Comparison of ENCODE assay signal across 8 cellular contexts in genomic region chr6:18155864-18156396, GRCh38. TPM values are rescaled to one million over a fixed set of nuclear protein-coding genes. Genes with fewer than 3 reads are reported as not detected.
DNase-seq lines count a peak whose midpoint lies in the region; ATAC-seq, FAIRE-seq and TF ChIP-seq lines count a peak whose summit lies in the region.

No MANE protein-coding gene starts in this region.

- TF ChIP-seq POLR2A in GM12892 (IDR thresholded peaks at IDR 0.05; ENCODE audit: low read depth, low read length), result no peak
- no peak for TF ChIP-seq POLR2A in NB4 (IDR thresholded peaks at IDR 0.05; ENCODE audit: extremely low read depth, insufficient read length)

- ATAC-seq in HG02642 (IDR thresholded peaks at IDR 0.05; ENCODE audit: poor library complexity, unreplicated experiment), result peak; percentile 37

- no peaks in the 10 kb centered on the region for H3K27me3 ChIP-seq in astrocyte (ENCODE audit: insufficient read depth, low read length)

- FAIRE-seq in GM12892 (lab: Jason Lieb, UNC) (peak; percentile 86), astrocyte (lab: Jason Lieb, UNC) (no peak)

- no peaks in the 10 kb centered on the region for H3K27me3 Mint-ChIP-seq in astrocyte (ENCODE audit: low read depth, unreplicated experiment)

- TF ChIP-seq CTCF in NB4 (IDR thresholded peaks at IDR 0.05; ENCODE audit: low read depth, low read length), result peak; percentile 12
- TF ChIP-seq CTCF in astrocyte (IDR thresholded peaks at IDR 0.05; ENCODE audit: insufficient read depth, low read depth, low read length), result no peak

- H3K9ac ChIP-seq in astrocyte (ENCODE audit: low read length), result peak overlapping the region; percentile 90

- peaks cover 4% of the 10 kb centered on the region for H3K36me3 Mint-ChIP-seq in astrocyte (ENCODE audit: low read depth, unreplicated experiment)

- H3K36me3 ChIP-seq in astrocyte (ENCODE audit: insufficient read depth, low read length), result no peaks in the 10 kb centered on the region

- DNase-seq in GM12892 (ENCODE audit: insufficient read length) (peak; percentile 44), NB4 (ENCODE audit: low read depth) (peak; percentile 77), SKM-1 treated with dmso at 0.1 percent for 144 hours (lab: John Stamatoyannopoulos, UW; ENCODE audit: unreplicated experiment) (peak; percentile 81), astrocyte (ENCODE audit: low read depth) (peak; percentile 31), skeletal muscle cell (ENCODE audit: low read depth) (no peak), epidermal melanocyte (ENCODE audit: insufficient read length, low spot score) (no peak)

- H3K9me3 Mint-ChIP-seq in astrocyte (ENCODE audit: unreplicated experiment), result no peaks in the 10 kb centered on the region

- peak overlapping the region; percentile 67 for H3K27ac ChIP-seq in astrocyte (ENCODE audit: low read depth, low read length)

- H3K4me3 ChIP-seq in NB4 (ENCODE audit: low read depth, low read length) (peak overlapping the region; percentile 81), astrocyte (ENCODE audit: insufficient read depth, low read depth, low read length) (peak overlapping the region; percentile 87), iPS-11a (ENCODE audit: low read depth, low read length) (peak overlapping the region; percentile 83), skeletal muscle cell (ENCODE audit: low read depth, low read length) (peak overlapping the region; percentile 85)

- peak overlapping the region; percentile 94 for H2AFZ ChIP-seq in astrocyte (ENCODE audit: low read depth, low read length)

- no peaks in the 10 kb centered on the region for H3K79me2 ChIP-seq in astrocyte (ENCODE audit: insufficient read depth, low read length)

- no peaks in the 10 kb centered on the region for H4K20me1 ChIP-seq in astrocyte (ENCODE audit: insufficient read depth, low read length)

- peaks cover 23% of the 10 kb centered on the region for H3K4me1 ChIP-seq in astrocyte (ENCODE audit: insufficient read depth, low read length)

- no peak overlapping the region for H3K27ac Mint-ChIP-seq in astrocyte (ENCODE audit: unreplicated experiment)

- H3K4me2 ChIP-seq in astrocyte (ENCODE audit: low read length), result peak overlapping the region; percentile 86

- H3K9me3 ChIP-seq in astrocyte (ENCODE audit: insufficient read depth, low read depth, low read length), result no peaks in the 10 kb centered on the region

- peaks cover 6% of the 10 kb centered on the region for H3K4me1 Mint-ChIP-seq in astrocyte (ENCODE audit: low read depth, unreplicated experiment)

- peak overlapping the region; percentile 87 for H3K4me3 Mint-ChIP-seq in astrocyte (ENCODE audit: unreplicated experiment)

RNA-seq across cellular contexts. Expression of gene KDM1B, which starts 0.7 kb away (rescaled TPM):
- polyA plus RNA-seq in GM12892 (2012; ENCODE audit: missing spikeins), result 13.7 TPM
- 16.5 and 19.0 TPM in 2 replicates for total RNA-seq in astrocyte

RNA-seq across cellular contexts. Expression of gene TPMT, which starts 1.1 kb away (rescaled TPM):
- 11.5 TPM for polyA plus RNA-seq in GM12892 (2012; ENCODE audit: missing spikeins)
- 10.5 and 11.7 TPM in 2 replicates for total RNA-seq in astrocyte

RNA-seq across cellular contexts. Expression of gene NHLRC1, which starts 33.5 kb away (rescaled TPM):
- 0.45 TPM for polyA plus RNA-seq in GM12892 (2012; ENCODE audit: missing spikeins)
- 0.29 TPM in 1 of 2 replicates, not detected in the other for total RNA-seq in astrocyte

Comparison
In these comparisons a context has a peak if more than half of its experiments do, and no peak if none do; other contexts are left out.
1. DNase-seq: peak in GM12892 (single experiment), NB4 (single experiment), SKM-1 treated with dmso at 0.1 percent for 144 hours (single experiment) and astrocyte (single experiment); none in skeletal muscle cell (single experiment) and epidermal melanocyte (single experiment).
2. Peak in every context shown above with its lines, with median percentiles within 50 percentile points of each other: H3K4me3 ChIP-seq.